1 cellular context compared by ENCODE assay signal in the genomic region with DNA sequence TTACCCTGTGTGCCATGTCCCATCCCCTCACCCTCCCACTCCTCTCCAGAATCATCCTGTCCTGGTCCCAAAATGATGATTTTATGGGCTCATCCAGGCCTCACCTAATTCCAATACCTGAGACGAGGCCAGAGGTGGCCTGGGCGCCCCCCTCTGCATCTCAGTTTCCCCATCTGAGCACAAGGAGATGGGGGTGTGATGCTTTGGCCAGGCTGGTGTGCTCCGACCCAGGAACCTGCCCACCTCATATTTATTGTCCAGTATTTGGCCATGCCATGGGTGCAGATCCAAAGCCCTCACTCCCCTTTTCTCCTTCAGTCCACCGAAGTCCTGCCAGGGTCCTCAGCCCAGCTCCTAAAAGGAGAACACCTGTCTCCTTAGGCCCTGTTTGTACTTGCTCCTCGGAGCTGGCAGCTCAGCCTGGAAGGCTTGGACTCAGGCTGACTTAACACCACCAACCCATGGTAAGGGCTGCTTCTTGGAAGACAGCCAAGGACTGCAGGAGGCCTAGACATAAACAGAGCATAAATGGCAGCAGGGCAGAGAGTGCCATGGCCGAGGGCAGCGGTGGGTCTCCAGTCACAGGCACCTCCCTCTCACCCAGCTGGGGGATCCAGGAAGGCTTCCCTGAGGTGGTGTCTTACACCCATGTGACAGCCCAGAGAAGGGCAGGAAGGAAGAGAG.
TF ChIP-seq lines count a peak whose summit lies in the region.

No MANE protein-coding gene starts in this region.

TF ChIP-seq in HepG2, 621 proteins besides CTCF, POLR2A, EP300 and RAD21:
- no peak for TF ChIP-seq PRDM10 (CRISPR knock-in tag; IDR thresholded peaks at IDR 0.05; ENCODE audit: low read depth)
- no peak for TF ChIP-seq POLR2AphosphoS2 (IDR thresholded peaks at IDR 0.05; ENCODE audit: low read depth, low read length)
- no peak for TF ChIP-seq ZNF124 (CRISPR knock-in tag; IDR thresholded peaks at IDR 0.05)
- no peak for TF ChIP-seq ZNF878 (CRISPR knock-in tag; IDR thresholded peaks at IDR 0.05)
- no peak for TF ChIP-seq ZFP41 (CRISPR knock-in tag; IDR thresholded peaks at IDR 0.05; ENCODE audit: borderline replicate concordance)
- TF ChIP-seq EZH2 (conservative IDR thresholded peaks at IDR 0.05; ENCODE audit: low read depth, low read length), result no peak
